Comparison of ENCODE assay signal across 3 cellular contexts in genomic region chr12:74527491-74527890, GRCh38.
TF ChIP-seq lines count a peak whose summit lies in the region.

No MANE protein-coding gene starts in this region.

TF ChIP-seq in HepG2, 621 proteins besides CTCF, POLR2A, EP300 and RAD21:
- TF ChIP-seq RARG (CRISPR knock-in tag; IDR thresholded peaks at IDR 0.05; ENCODE audit: low read depth): no peak
- peak; percentile 48; the same call in 1 of the 2 replicates for TF ChIP-seq CEBPB (IDR thresholded peaks at IDR 0.05; ENCODE audit: borderline replicate concordance, low read depth, low read length)
TF ChIP-seq in HepG2: peak in this region for 1.

TF ChIP-seq in IMR-90, 13 proteins besides CTCF, POLR2A, EP300 and RAD21:
- no peak for TF ChIP-seq FOS (IDR thresholded peaks at IDR 0.05; ENCODE audit: low read depth, low read length)
- no peak for TF ChIP-seq CHD1 (IDR thresholded peaks at IDR 0.05; ENCODE audit: low read depth, low read length)
- TF ChIP-seq CEBPB (IDR thresholded peaks at IDR 0.05; ENCODE audit: low read depth, low read length): peak; percentile 78
- no peak for TF ChIP-seq MAZ (IDR thresholded peaks at IDR 0.05; ENCODE audit: borderline replicate concordance, low read depth, low read length)
- no peak for TF ChIP-seq RCOR1 (IDR thresholded peaks at IDR 0.05; ENCODE audit: insufficient replicate concordance, low read length)
- TF ChIP-seq MAFK (IDR thresholded peaks at IDR 0.05; ENCODE audit: low read depth, low read length): no peak
- no peak for TF ChIP-seq BHLHE40 (IDR thresholded peaks at IDR 0.05; ENCODE audit: low read depth, low read length)

TF ChIP-seq in H1, 55 proteins besides CTCF, POLR2A, EP300 and RAD21:
- TF ChIP-seq CEBPB (IDR thresholded peaks at IDR 0.05; ENCODE audit: low read depth, low read length) (peak; percentile 61; the same call in 1 of the 2 replicates), ASH2L (IDR thresholded peaks at IDR 0.05; ENCODE audit: low read length) (no peak)
TF ChIP-seq in H1: peak in this region for 1.
